In genomic region chr3:8623741-8624140, GRCh38 we compare ENCODE assay signal across 21 cellular contexts. TPM values are rescaled to one million over a fixed set of nuclear protein-coding genes. Genes with fewer than 3 reads are reported as not detected.
"Had no signal": no experiment of that assay in that cellular context is flagged by ENCODE, and none has a peak within 500 bp of the region (broad histone marks: within the 10 kb centered on the region; RNA-seq: fewer than 3 reads in every experiment).

No MANE protein-coding gene starts in this region.

- H3K9me3 ChIP-seq: ovary had no signal

- H3K4me2 ChIP-seq: neural progenitor cell had no signal

- H3K27ac ChIP-seq: coronary artery, neural progenitor cell, ovary had no signal

- H3K36me3 ChIP-seq: neural progenitor cell, ovary had no signal

- H3K9ac ChIP-seq: neural progenitor cell had no signal

- H3K27me3 ChIP-seq: neural progenitor cell, ovary had no signal

- H3K4me3 ChIP-seq: coronary artery, lung, neural progenitor cell, ovary had no signal

- DNase-seq: activated CD4-positive, alpha-beta T cell treated with anti-CD3 and anti-CD28 coated beads for 48 hours; activated CD4-positive, CD25-positive, alpha-beta regulatory T cell; activated CD8-positive, alpha-beta T cell treated with anti-CD3 and anti-CD28 coated beads for 36 hours; activated naive CD4-positive, alpha-beta T cell treated with anti-CD3 and anti-CD28 coated beads for 36 hours; activated T-cell treated with anti-CD3 and anti-CD28 coated beads, Interleukin-2, amount 50 U/mL, for 1 hour; central memory CD4-positive, alpha-beta T cell; foreskin melanocyte; glutamatergic neuron; hippocampal formation; midbrain; stimulated activated CD4-positive, alpha-beta T cell treated with anti-CD3 and anti-CD28 coated beads, Interleukin-12 subunit alpha, Interleukin-12 subunit beta, amount 100 ng/mL, for 4 hours; stimulated activated CD4-positive, alpha-beta T cell treated with anti-CD3 and anti-CD28 coated beads, Interleukin-1b, Interleukin-23, amount 100 ng/mL, for 48 hours; stimulated activated CD8-positive, alpha-beta memory T cell treated with anti-CD3 and anti-CD28 coated beads, Interleukin-4, amount 100 ng/mL, for 48 hours; stimulated activated naive CD4-positive, alpha-beta T cell; T-helper 1 cell; T-helper 9 cell had no signal

RNA-seq across cellular contexts. Expression of gene SSUH2, which starts 20.9 kb away (rescaled TPM):
- total RNA-seq: epithelial cell of proximal tubule had no signal
